Comparison of ENCODE assay signal across 21 cellular contexts in the genomic region with DNA sequence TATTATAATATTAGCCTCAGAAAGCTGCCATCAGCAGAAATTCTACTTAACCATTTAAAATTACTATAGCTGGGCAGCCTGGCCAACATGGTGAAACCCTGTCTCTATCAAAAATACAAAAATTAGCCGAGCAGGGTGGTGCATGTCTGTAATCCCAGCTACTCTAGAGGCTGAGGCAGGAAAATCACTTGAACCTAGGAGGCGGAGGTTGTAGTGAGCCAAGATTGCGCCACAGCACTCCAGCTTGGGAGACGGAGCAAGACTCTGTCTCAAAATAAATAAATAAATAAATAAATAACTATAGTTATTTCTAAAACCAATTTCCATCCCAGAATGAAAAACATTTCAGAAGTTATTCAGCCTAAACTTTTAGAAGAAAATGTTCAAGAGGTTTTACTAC.
"Had no signal": no experiment of that assay in that cellular context is flagged by ENCODE, and none has a peak within 500 bp of the region (broad histone marks: within the 10 kb centered on the region; RNA-seq: fewer than 3 reads in every experiment).

No MANE protein-coding gene starts in this region.

- FAIRE-seq: colon, small intestine had no signal

- H3K27ac ChIP-seq: epithelial cell of prostate, esophagus muscularis mucosa, suprapubic skin, tibial artery, vagina had no signal

- H3K4me3 ChIP-seq: esophagus muscularis mucosa, gastrocnemius medialis, heart right ventricle, suprapubic skin, tibial artery, upper lobe of left lung, vagina had no signal

- H3K36me3 ChIP-seq: gastrocnemius medialis had no signal

- H3K27me3 ChIP-seq: esophagus muscularis mucosa, gastrocnemius medialis, heart right ventricle, suprapubic skin, tibial artery, upper lobe of left lung, vagina had no signal

- H3K9me3 ChIP-seq: esophagus muscularis mucosa, gastrocnemius medialis, heart right ventricle, suprapubic skin, tibial artery, upper lobe of left lung, vagina had no signal

- DNase-seq: cerebellar nuclear complex; effector memory CD8-positive, alpha-beta T cell; hypothalamus; islet precursor cell; mesenchymal stem cell; midbrain; naive B cell; small intestine; stimulated activated CD4-positive, alpha-beta T cell treated with anti-CD3 and anti-CD28 coated beads, Interleukin-2, amount 100 ng/mL, for 48 hours; stimulated activated CD8-positive, alpha-beta memory T cell treated with anti-CD3 and anti-CD28 coated beads, Interleukin-4, amount 100 ng/mL, for 48 hours; stimulated activated naive CD8-positive, alpha-beta T cell treated with anti-CD3 and anti-CD28 coated beads, Interleukin-15, Interleukin-2, amounts not matched to agents 100 U/mL and 50 U/mL, for 24 hours; tibial artery had no signal

- ATAC-seq: effector memory CD8-positive, alpha-beta T cell; gastrocnemius medialis; heart right ventricle; stimulated activated effector memory CD8-positive, alpha-beta T cell treated with anti-CD3 and anti-CD28 coated beads, Interleukin-12 subunit alpha, Interleukin-12 subunit beta, amount 100 ng/mL, for 72 hours; stimulated activated naive CD8-positive, alpha-beta T cell treated with anti-CD3 and anti-CD28 coated beads, Interleukin-15, Interleukin-2, amounts not matched to agents 100 U/mL and 50 U/mL, for 24 hours had no signal
